Comparison of ENCODE assay signal across 9 cellular contexts in the genomic region with DNA sequence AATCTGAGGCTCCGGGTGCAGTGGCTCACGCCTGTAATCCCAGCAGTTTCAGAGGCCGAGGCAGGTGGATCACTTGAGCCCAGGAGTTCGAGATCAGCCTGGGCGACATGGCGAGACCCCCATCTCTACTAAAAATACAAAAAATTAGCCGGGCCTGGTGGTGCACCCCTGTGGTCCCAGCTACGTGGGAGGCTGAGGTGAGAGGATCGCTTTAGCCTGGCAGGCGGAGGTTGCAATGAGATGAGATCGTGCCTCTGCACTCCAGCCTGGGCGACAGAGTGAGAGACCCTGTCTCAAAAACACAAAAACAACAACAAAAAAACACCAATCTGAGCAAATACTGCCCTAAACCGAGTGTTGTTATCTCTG. TPM values are rescaled to one million over a fixed set of nuclear protein-coding genes. Genes with fewer than 3 reads are reported as not detected.
A peak's percentile ranks its signal among the peaks of the same experiment; 100 is the strongest.
DNase-seq lines count a peak whose midpoint lies in the region; ATAC-seq, FAIRE-seq and TF ChIP-seq lines count a peak whose summit lies in the region.
"Not testable (repeated sequence)": the region's sequence is repeated elsewhere in the genome, so short reads cannot be mapped to it uniquely, and the experiment has no call there.
"Had no signal": no experiment of that assay in that cellular context is flagged by ENCODE, and none has a peak within 500 bp of the region (broad histone marks: within the 10 kb centered on the region; RNA-seq: fewer than 3 reads in every experiment).

No MANE protein-coding gene starts in this region.

- H3K9me3 Mint-ChIP-seq in activated T-cell treated with anti-CD3 and anti-CD28 coated beads, Interleukin-2, amount 50 U/mL, for 24 hours = not testable (repeated sequence)

- peak; percentile 13 for ATAC-seq in GM19043 (IDR thresholded peaks at IDR 0.05; ENCODE audit: low read depth, unreplicated experiment)
- not testable (repeated sequence) for ATAC-seq in heart right ventricle

- H4K20me1 ChIP-seq in MM.1S (ENCODE audit: insufficient read depth, low read length) = not testable (repeated sequence)

- not testable (repeated sequence) for FAIRE-seq in small intestine (lab: Jason Lieb, UNC)

- intact Hi-C loops in heart right ventricle (cut with DNase I) = loop anchor here in 1 of 10 donors (10.0 kb wide), 1 partner anchor 52 kb away; no protein-coding TSS in a partner anchor

- not testable (repeated sequence) for H3F3A ChIP-seq in MM.1S (ENCODE audit: insufficient read depth, low read length)

- H3K4me3 ChIP-seq in MM.1S (ENCODE audit: low read length) (peak overlapping the region; percentile 77), choroid plexus epithelial cell (ENCODE audit: low read depth, low read length) (peak overlapping the region; percentile 76), heart right ventricle (peak overlapping the region; percentile 48 to 80 (median 72)), mucosa of stomach (ENCODE audit: low read length) (peak overlapping the region; percentile 70), small intestine (ENCODE audit: low read depth in 1 of 2, low read length in 2 of 2) (peak overlapping the region in 1 of 2 donors; percentile 65)

- peak overlapping the region; percentile 42 for H3K9ac ChIP-seq in MM.1S (ENCODE audit: low read length)
- H3K9ac ChIP-seq in mucosa of stomach (ENCODE audit: low read length) = peak overlapping the region; percentile 75

- H3K27ac ChIP-seq in 22Rv1 (peak overlapping the region; percentile 94), heart right ventricle (peak overlapping the region; percentile 32 to 96 (median 90)), small intestine (ENCODE audit: low read depth in 1 of 2, low read length in 1 of 2) (peak overlapping the region; percentile 86 to 95)
- not testable (repeated sequence) for H3K27ac ChIP-seq in MM.1S (ENCODE audit: low read length)

- not testable (repeated sequence) for TF ChIP-seq CTCF in 22Rv1 (IDR thresholded peaks at IDR 0.05); MM.1S (IDR thresholded peaks at IDR 0.05; ENCODE audit: low read length); choroid plexus epithelial cell (conservative IDR thresholded peaks at IDR 0.05; ENCODE audit: low read depth, low read length); heart right ventricle (IDR thresholded peaks at IDR 0.05)

- H3K79me2 ChIP-seq in MM.1S (ENCODE audit: low read length) = not testable (repeated sequence)

- H3K27ac Mint-ChIP-seq in activated T-cell treated with anti-CD3 and anti-CD28 coated beads, Interleukin-2, amount 50 U/mL, for 24 hours = peak overlapping the region; percentile 95

- not testable (repeated sequence) for H3K9me3 ChIP-seq in MM.1S (replicated peaks; ENCODE audit: insufficient read depth, low read length); heart right ventricle; mucosa of stomach (ENCODE audit: control insufficient read depth, low read length); small intestine (ENCODE audit: control insufficient read depth, low read depth)

- H3K4me3 Mint-ChIP-seq in activated T-cell treated with anti-CD3 and anti-CD28 coated beads, Interleukin-2, amount 50 U/mL, for 24 hours = peak overlapping the region; percentile 89

- not testable (repeated sequence) for H3K4me1 ChIP-seq in MM.1S (ENCODE audit: low read length); small intestine (ENCODE audit: control insufficient read depth in 2 of 2, insufficient read depth in 1 of 2, low read depth in 1 of 2, low read length in 1 of 2)
- H3K4me1 ChIP-seq in heart right ventricle (peaks cover 5 to 28% (median 16%) of the 10 kb centered on the region in 9 donors), mucosa of stomach (ENCODE audit: control insufficient read depth, insufficient read depth, low read length) (peaks cover 17% of the 10 kb centered on the region)

- not testable (repeated sequence) for H3K36me3 Mint-ChIP-seq in activated T-cell treated with anti-CD3 and anti-CD28 coated beads, Interleukin-2, amount 50 U/mL, for 24 hours (ENCODE audit: low read depth)

- not testable (repeated sequence) for H3K36me3 ChIP-seq in MM.1S (replicated peaks; ENCODE audit: insufficient read depth, low read length); heart right ventricle; mucosa of stomach (ENCODE audit: control insufficient read depth, insufficient read depth, low read length); small intestine (ENCODE audit: control insufficient read depth in 2 of 2, insufficient read depth in 2 of 2, low read length in 2 of 2)

- H3K9me2 ChIP-seq in MM.1S (replicated peaks; ENCODE audit: insufficient read depth, low read length) = not testable (repeated sequence)

- 59 to 70% methylated on average over 13 of the region's 13 CpGs for WGBS in heart right ventricle, 2 donors
- WGBS in small intestine, 3 donors = 34 to 59% (median 40%) methylated on average over 13 of the region's 13 CpGs

- H3K4me1 Mint-ChIP-seq in activated T-cell treated with anti-CD3 and anti-CD28 coated beads, Interleukin-2, amount 50 U/mL, for 24 hours (ENCODE audit: low read depth) = peaks cover 33% of the 10 kb centered on the region

- DNase-seq in MM.1S; activated T-cell treated with anti-CD3 and anti-CD28 coated beads, Interleukin-2, amount 50 U/mL, for 24 hours; choroid plexus epithelial cell (ENCODE audit: low read depth); heart right ventricle; small intestine: not testable (repeated sequence)

- not testable (repeated sequence) for H3K27me3 Mint-ChIP-seq in activated T-cell treated with anti-CD3 and anti-CD28 coated beads, Interleukin-2, amount 50 U/mL, for 24 hours

- H3K27me3 ChIP-seq in MM.1S (replicated peaks; ENCODE audit: insufficient read depth, low read length) = peaks cover 42% of the 10 kb centered on the region
- not testable (repeated sequence) for H3K27me3 ChIP-seq in heart right ventricle; mucosa of stomach (ENCODE audit: control insufficient read depth, insufficient read depth, low read length); small intestine (ENCODE audit: control insufficient read depth in 2 of 2, insufficient read depth in 2 of 2, low read length in 2 of 2)

- H2AFZ ChIP-seq in MM.1S (ENCODE audit: low read length) = peak overlapping the region; percentile 93

- peak overlapping the region; percentile 99; the same call in 1 of the 2 replicates for H3K4me2 ChIP-seq in MM.1S (ENCODE audit: low read depth, low read length)

RNA-seq across cellular contexts. Expression of gene ISG15, which starts 0.6 kb away (rescaled TPM):
- 100 to 1,000 TPM in 1 of 10 donors, 10 to 100 TPM in 8, 1 to 10 TPM in 1; 9.8 to 169 (median 20.9) TPM for total RNA-seq in heart right ventricle
- polyA plus RNA-seq in heart right ventricle (100 to 1,000 TPM in 1 of 2 donors, 10 to 100 TPM in 1; 51.7 to 186 TPM), small intestine (100 to 1,000 TPM in 2 of 3 donors, 10 to 100 TPM in 1; 86.3 to 282 (median 277) TPM)

RNA-seq across cellular contexts. Expression of gene AGRN, which starts 7.2 kb away (rescaled TPM):
- 10 to 100 TPM; 12.7 to 33.9 (median 18.3) TPM for total RNA-seq in heart right ventricle
- polyA plus RNA-seq in heart right ventricle = 10 to 100 TPM; 11.5 to 30.7 TPM
- polyA plus RNA-seq in small intestine = 10 to 100 TPM; 13.2 to 20.9 (median 18.9) TPM

RNA-seq across cellular contexts. Expression of gene HES4, which starts 12.8 kb away (rescaled TPM):
- total RNA-seq in heart right ventricle = 10 to 100 TPM; 28.5 to 78.1 (median 41.6) TPM
- polyA plus RNA-seq in heart right ventricle (10 to 100 TPM; 49.2 to 49.8 TPM), small intestine (1 to 10 TPM in 2 of 3 donors, under 1 TPM in 1; 0.89 to 8.2 (median 6.2) TPM)

RNA-seq across cellular contexts. Expression of gene PERM1, which starts 30.8 kb away (rescaled TPM):
- total RNA-seq in heart right ventricle = 100 to 1,000 TPM in 8 of 10 donors, 10 to 100 TPM in 2; 66.2 to 238 (median 122) TPM
- 100 to 1,000 TPM in 1 of 2 donors, 10 to 100 TPM in 1; 55.1 to 513 TPM for polyA plus RNA-seq in heart right ventricle
- 1 to 10 TPM in 1 of 3 donors, under 1 TPM in 1, not detected in 1; 0.30 to 1.6 TPM for polyA plus RNA-seq in small intestine
- total RNA-seq: LHCN-M2 had no signal

RNA-seq across cellular contexts. Expression of gene PLEKHN1, which starts 46.4 kb away (rescaled TPM):
- under 1 TPM in 2 of 10 donors, not detected in 8; 0.13 to 0.30 TPM for total RNA-seq in heart right ventricle
- polyA plus RNA-seq in heart right ventricle (under 1 TPM; 0.28 to 0.37 TPM), small intestine (under 1 TPM; 0.72 to 0.89 (median 0.81) TPM)

Comparison
In these comparisons a context has a peak if more than half of its experiments do, and no peak if none do; other contexts are left out.
1. RNA of gene HES4, which starts 12.8 kb away (polyA plus RNA-seq): 49.2 to 49.8 TPM in heart right ventricle; 0.89 to 8.2 TPM in small intestine; every median in the first group is over 4 times any median in the second.